In the genomic region with DNA sequence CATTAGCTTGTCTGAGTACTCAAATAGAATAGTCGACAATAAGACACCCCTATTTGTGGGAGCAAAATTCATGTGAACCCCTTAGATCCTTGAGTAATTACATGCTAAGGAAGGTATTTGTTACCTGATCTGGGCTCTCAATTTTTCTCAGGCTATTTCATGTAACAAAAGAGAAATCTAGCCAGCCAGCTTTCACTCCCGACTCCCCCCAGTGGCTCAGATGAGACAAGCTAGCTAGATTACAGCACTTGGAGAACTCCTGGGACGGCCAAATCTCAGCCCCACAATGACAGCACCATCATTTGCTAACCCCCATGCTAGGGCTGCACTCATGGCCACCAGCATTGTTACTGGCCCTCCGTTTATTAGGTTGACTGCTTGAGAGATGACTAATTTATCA, we compare ENCODE assay signal across 9 cellular contexts. TPM values are rescaled to one million over a fixed set of nuclear protein-coding genes. Genes with fewer than 3 reads are reported as not detected.
DNase-seq lines count a peak whose midpoint lies in the region; ATAC-seq, FAIRE-seq and TF ChIP-seq lines count a peak whose summit lies in the region.
"Had no signal": no experiment of that assay in that cellular context is flagged by ENCODE, and none has a peak within 500 bp of the region (broad histone marks: within the 10 kb centered on the region; RNA-seq: fewer than 3 reads in every experiment).

No MANE protein-coding gene starts in this region.

- H3K27ac ChIP-seq in dorsolateral prefrontal cortex (peak overlapping the region in 14 of 59 donors; percentile 6 to 92 (median 36)), pancreas (no peak overlapping the region)

- no peak for FAIRE-seq in pancreas (lab: Jason Lieb, UNC)

- peak; percentile 38 for TF ChIP-seq CTCF in GM10266 (IDR thresholded peaks at IDR 0.05; ENCODE audit: control insufficient read depth, insufficient read depth, low read depth, missing control alignments)
- peak in 55 of 56 donors; percentile 21 to 68 (median 56) for TF ChIP-seq CTCF in dorsolateral prefrontal cortex (IDR thresholded peaks at IDR 0.05 in 54 of 56, conservative IDR thresholded peaks at IDR 0.05 in 2 of 56; ENCODE audit: low read depth in 1 of 56, partially characterized antibody in 56 of 56)
- peak in 3 of 4 donors; percentile 12 to 35 (median 21) for TF ChIP-seq CTCF in pancreas (IDR thresholded peaks at IDR 0.05)

- H3K4me3 ChIP-seq in dorsolateral prefrontal cortex: no peak overlapping the region
- H3K4me3 ChIP-seq in pancreas: no peak overlapping the region

- intact Hi-C loops in dorsolateral prefrontal cortex (cut with DNase I) (loop anchor here (5.0 kb wide), 3 partner anchors 40 to 220 kb away; a partner anchor contains a TSS), pancreas (cut with DNase I) (loop anchor here in 2 of 3 donors (5.0 to 10.0 kb wide), 3 partner anchors 98 to 218 kb away; no protein-coding TSS in a partner anchor)

- H3K36me3 ChIP-seq in pancreas: no peaks in the 10 kb centered on the region

- H3K27me3 ChIP-seq in dorsolateral prefrontal cortex (no peaks in the 10 kb centered on the region), pancreas (no peaks in the 10 kb centered on the region)

- H3K36me3 Mint-ChIP-seq in activated T-helper 17 cell treated with anti-CD3 and anti-CD28 coated beads, Interleukin-2, amount 50 U/mL, for 72 hours (ENCODE audit: low read depth): no peaks in the 10 kb centered on the region

- H3K9me3 Mint-ChIP-seq in activated T-helper 17 cell treated with anti-CD3 and anti-CD28 coated beads, Interleukin-2, amount 50 U/mL, for 72 hours: no peaks in the 10 kb centered on the region
- H3K9me3 Mint-ChIP-seq: dendritic cell treated with granulocyte-macrophage colony-stimulating factor and Interleukin-4, amounts not matched to agents 40 ng/mL and 50 ng/mL, for 4 days had no signal

- H3K27me3 Mint-ChIP-seq in activated T-helper 17 cell treated with anti-CD3 and anti-CD28 coated beads, Interleukin-2, amount 50 U/mL, for 72 hours: peaks cover 26% of the 10 kb centered on the region

- WGBS in pancreas, 2 donors: 6 to 13% methylated on average over 4 of the region's 4 CpGs

- no peak overlapping the region for H3K27ac Mint-ChIP-seq in activated T-helper 17 cell treated with anti-CD3 and anti-CD28 coated beads, Interleukin-2, amount 50 U/mL, for 72 hours
- H3K27ac Mint-ChIP-seq: dendritic cell treated with granulocyte-macrophage colony-stimulating factor and Interleukin-4, amounts not matched to agents 40 ng/mL and 50 ng/mL, for 4 days had no signal

- no peak overlapping the region for H3K4me3 Mint-ChIP-seq in activated T-helper 17 cell treated with anti-CD3 and anti-CD28 coated beads, Interleukin-2, amount 50 U/mL, for 72 hours
- H3K4me3 Mint-ChIP-seq: dendritic cell treated with granulocyte-macrophage colony-stimulating factor and Interleukin-4, amounts not matched to agents 40 ng/mL and 50 ng/mL, for 4 days had no signal

- no peaks in the 10 kb centered on the region for H3K9me3 ChIP-seq in pancreas

- H3K4me1 Mint-ChIP-seq in activated T-helper 17 cell treated with anti-CD3 and anti-CD28 coated beads, Interleukin-2, amount 50 U/mL, for 72 hours: no peaks in the 10 kb centered on the region

- DNase-seq in A172 (ENCODE audit: low spot score) (peak; percentile 22), GM10266 (ENCODE audit: extremely low spot score) (peak; percentile 37), NCI-H2227 (lab: John Stamatoyannopoulos, UW; ENCODE audit: unreplicated experiment) (peak; percentile 49), dorsolateral prefrontal cortex (peak in 6 of 10 donors; percentile 36 to 73 (median 60)), pancreas (peak in 2 of 6 donors; percentile 15 to 25), NCI-H1930 (lab: John Stamatoyannopoulos, UW) (no peak)

- H3K4me1 ChIP-seq in pancreas: no peaks in the 10 kb centered on the region

- ATAC-seq in pancreas (peak in 3 of 4 donors; percentile 35 to 56 (median 36)), GM21723 (IDR thresholded peaks at IDR 0.05; ENCODE audit: unreplicated experiment) (no peak)
- no peak for ATAC-seq in activated T-helper 17 cell treated with anti-CD3 and anti-CD28 coated beads, Interleukin-2, amount 50 U/mL, for 72 hours (replicated peaks)

RNA-seq across cellular contexts. Expression of a gene that starts 41.3 kb away (rescaled TPM):
- total RNA-seq in A172 (2014; rRNA removed; shearing (Covaris generic)): 0.57 TPM in 1 of 2 replicates, not detected in the other
- total RNA-seq in dorsolateral prefrontal cortex (100 to 1,000 TPM in 14 of 120 experiments, 10 to 100 TPM in 106; 10.0 to 223 (median 46.3) TPM), pancreas (10 to 100 TPM in 1 of 6 donors, under 1 TPM in 3, not detected in 2; 0.54 to 16.8 (median 0.70) TPM)
- under 1 TPM; 0.23 to 0.68 TPM for polyA plus RNA-seq in pancreas
- total RNA-seq in activated T-helper 17 cell treated with anti-CD3 and anti-CD28 coated beads, Interleukin-2, amount 50 U/mL, for 72 hours: not detected

RNA-seq across cellular contexts. Expression of a gene that starts 44.4 kb away (rescaled TPM):
- not detected in 2 replicates for total RNA-seq in A172 (2014; rRNA removed; shearing (Covaris generic))
- total RNA-seq in dorsolateral prefrontal cortex: 1 to 10 TPM in 12 of 120 experiments, under 1 TPM in 26, not detected in 82; 0.13 to 1.8 (median 0.67) TPM
- total RNA-seq in pancreas: 1 to 10 TPM in 2 of 6 donors, under 1 TPM in 3, not detected in 1; 0.16 to 2.5 (median 0.40) TPM
- polyA plus RNA-seq in pancreas: under 1 TPM; 0.09 to 0.15 TPM
- under 1 TPM; 0.71 to 0.79 TPM for total RNA-seq in activated T-helper 17 cell treated with anti-CD3 and anti-CD28 coated beads, Interleukin-2, amount 50 U/mL, for 72 hours

Comparison
In these comparisons a context has a peak if more than half of its experiments do, and no peak if none do; other contexts are left out.
1. DNase-seq: peak in A172 (single experiment), GM10266 (single experiment), NCI-H2227 (single experiment) and dorsolateral prefrontal cortex (6 of 10); none in NCI-H1930 (0 of 2).
2. ATAC-seq: peak in pancreas (3 of 4); none in GM21723 (single experiment) and activated T-helper 17 cell treated with anti-CD3 and anti-CD28 coated beads, Interleukin-2, amount 50 U/mL, for 72 hours (single experiment).
3. Peak in every context shown above with its lines, with median percentiles within 50 percentile points of each other: CTCF ChIP-seq.